28 cellular contexts compared by ENCODE assay signal in the genomic region with DNA sequence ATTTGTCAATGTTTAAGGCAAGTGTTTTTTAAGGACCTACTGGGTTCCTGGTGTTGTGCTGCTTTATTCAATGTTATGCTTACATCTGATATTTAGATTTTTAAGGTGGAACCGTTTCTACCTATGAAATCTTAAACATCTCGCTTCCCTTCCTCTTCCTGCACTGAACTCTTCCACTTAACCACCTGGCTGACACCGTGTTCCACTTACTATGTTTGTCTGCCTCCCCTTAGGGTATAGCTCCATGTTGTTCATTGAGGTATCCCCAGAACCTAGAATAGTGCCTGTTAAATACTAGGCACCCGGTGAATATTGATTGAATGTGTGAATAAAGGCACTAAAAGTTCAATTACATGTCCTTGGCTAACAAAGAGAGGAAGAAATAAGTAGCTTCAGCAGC.
"Had no signal": no experiment of that assay in that cellular context is flagged by ENCODE, and none has a peak within 500 bp of the region (broad histone marks: within the 10 kb centered on the region; RNA-seq: fewer than 3 reads in every experiment).

No MANE protein-coding gene starts in this region.

- H3K36me3 ChIP-seq: tibial nerve, vagina, WERI-Rb-1 had no signal

- H3K4me1 Mint-ChIP-seq: activated T-helper 17 cell treated with anti-CD3 and anti-CD28 coated beads, Interleukin-2, amount 50 U/mL, for 72 hours; central memory CD8-positive, alpha-beta T cell had no signal

- DNase-seq: activated CD4-positive, alpha-beta T cell treated with anti-CD3 and anti-CD28 coated beads for 1 hour; activated CD4-positive, alpha-beta T cell treated with anti-CD3 and anti-CD28 coated beads, Interleukin-2, amount 50 U/mL, for 1 hour; activated T-cell treated with anti-CD3 and anti-CD28 coated beads, Interleukin-2, amount 50 U/mL, for 1 hour; effector memory CD4-positive, alpha-beta T cell; glutamatergic neuron; immature natural killer cell; kidney glomerular epithelial cell; left ventricle myocardium superior; midbrain; natural killer cell; psoas muscle; right cardiac atrium; stimulated activated CD4-positive, alpha-beta T cell treated with anti-CD3 and anti-CD28 coated beads, Interleukin-4, amount 100 ng/mL, for 24 hours; substantia nigra; WERI-Rb-1 had no signal

- H3K4me3 ChIP-seq: hepatocyte, psoas muscle, tibial nerve, vagina had no signal

- FAIRE-seq: astrocyte, colon, endothelial cell of umbilical vein, frontal cortex, TTC549 had no signal

- H3K4me3 Mint-ChIP-seq: activated T-helper 17 cell treated with anti-CD3 and anti-CD28 coated beads, Interleukin-2, amount 50 U/mL, for 72 hours; central memory CD8-positive, alpha-beta T cell; immature natural killer cell; natural killer cell; stimulated activated naive CD8-positive, alpha-beta T cell treated with anti-CD3 and anti-CD28 coated beads, Interleukin-15, Interleukin-2, amounts not matched to agents 100 ng/mL and 50 ng/mL, for 24 hours had no signal

- H3K27ac Mint-ChIP-seq: activated naive CD4-positive, alpha-beta T cell treated with anti-CD3 and anti-CD28 coated beads, Interleukin-2, amount 50 U/mL, for 72 hours; activated T-helper 17 cell treated with anti-CD3 and anti-CD28 coated beads, Interleukin-2, amount 50 U/mL, for 72 hours; immature natural killer cell; natural killer cell; stimulated activated naive CD8-positive, alpha-beta T cell treated with anti-CD3 and anti-CD28 coated beads, Interleukin-15, Interleukin-2, amounts not matched to agents 100 ng/mL and 50 ng/mL, for 24 hours had no signal

- H3K27ac ChIP-seq: hepatocyte, psoas muscle, tibial nerve, vagina, WERI-Rb-1 had no signal

- H3K27me3 ChIP-seq: hepatocyte, tibial nerve, vagina had no signal

- H2AFZ ChIP-seq: hepatocyte had no signal

- H3K9me3 ChIP-seq: psoas muscle, tibial nerve, vagina had no signal

- H3K9me3 Mint-ChIP-seq: activated naive CD4-positive, alpha-beta T cell treated with anti-CD3 and anti-CD28 coated beads, Interleukin-2, amount 50 U/mL, for 72 hours; activated T-helper 17 cell treated with anti-CD3 and anti-CD28 coated beads, Interleukin-2, amount 50 U/mL, for 72 hours; central memory CD8-positive, alpha-beta T cell; immature natural killer cell; natural killer cell; stimulated activated naive CD8-positive, alpha-beta T cell treated with anti-CD3 and anti-CD28 coated beads, Interleukin-15, Interleukin-2, amounts not matched to agents 100 ng/mL and 50 ng/mL, for 24 hours had no signal

- H3K79me2 ChIP-seq: hepatocyte had no signal

- H3K4me2 ChIP-seq: hepatocyte had no signal

- H3K36me3 Mint-ChIP-seq: activated naive CD4-positive, alpha-beta T cell treated with anti-CD3 and anti-CD28 coated beads, Interleukin-2, amount 50 U/mL, for 72 hours; immature natural killer cell; natural killer cell had no signal

- H3K4me1 ChIP-seq: psoas muscle, tibial nerve, vagina had no signal

- ATAC-seq: activated naive CD4-positive, alpha-beta T cell treated with anti-CD3 and anti-CD28 coated beads, Interleukin-2, amount 50 U/mL, for 72 hours; activated T-helper 17 cell treated with anti-CD3 and anti-CD28 coated beads, Interleukin-2, amount 50 U/mL, for 72 hours; esophagus mucosa; left ventricle myocardium superior; natural killer cell; psoas muscle; right cardiac atrium had no signal
